In the genomic region with DNA sequence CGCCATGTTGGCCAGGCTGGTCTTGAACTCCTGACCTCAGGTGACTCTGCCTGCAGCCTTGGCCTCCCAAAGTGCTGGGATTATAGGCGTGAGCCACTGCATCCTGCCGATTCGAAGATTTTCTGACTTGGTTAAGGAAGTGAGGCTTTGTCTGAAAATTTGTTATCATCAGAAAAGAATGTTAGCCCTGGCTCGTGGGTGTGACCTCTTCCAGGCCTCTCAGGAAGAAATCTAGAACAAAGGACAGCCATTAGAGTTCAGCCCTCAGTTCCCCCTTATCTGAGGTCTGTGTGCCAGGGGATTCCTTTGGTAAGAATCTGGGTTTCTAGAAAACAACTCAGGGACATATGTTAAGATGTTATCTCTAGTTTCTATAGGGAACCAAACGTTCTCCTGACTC, we compare ENCODE assay signal across 17 cellular contexts. TPM values are rescaled to one million over a fixed set of nuclear protein-coding genes. Genes with fewer than 3 reads are reported as not detected.
DNase-seq lines count a peak whose midpoint lies in the region; ATAC-seq and TF ChIP-seq lines count a peak whose summit lies in the region.
"Had no signal": no experiment of that assay in that cellular context is flagged by ENCODE, and none has a peak within 500 bp of the region (broad histone marks: within the 10 kb centered on the region; RNA-seq: fewer than 3 reads in every experiment).

No MANE protein-coding gene starts in this region.

- POLR2A ChIA-PET in SK-N-SH (lab: Yijun Ruan, JAX): no interaction called here

- intact Hi-C loops in activated T-helper 1 cell treated with anti-CD3 and anti-CD28 coated beads, Interleukin-12 subunit alpha, Interleukin-12 subunit beta, Interleukin-2, Interleukin-4 antibody, amounts not matched to agents 30 ng/mL and 10 ng/mL and 1 ng/mL, durations not matched to agents 14 hours and 24 hours and 36 hours (cut with micrococcal nuclease): no loop called here

- no peak overlapping the region for H3K4me3 Mint-ChIP-seq in activated T-helper 1 cell treated with anti-CD3 and anti-CD28 coated beads, Interleukin-12 subunit alpha, Interleukin-12 subunit beta, Interleukin-2, Interleukin-4 antibody, amounts not matched to agents 30 ng/mL and 10 ng/mL and 1 ng/mL, durations not matched to agents 14 hours and 24 hours and 36 hours
- H3K4me3 Mint-ChIP-seq: activated CD4-positive, alpha-beta memory T cell treated with anti-CD3 and anti-CD28 coated beads for 36 hours; neural crest cell; type B pancreatic cell had no signal

- no peak overlapping the region for H3K4me3 ChIP-seq in SK-N-SH (ENCODE audit: low read depth in 2 of 2, low read length in 1 of 2)
- H3K4me3 ChIP-seq in foreskin fibroblast (ENCODE audit: low read depth in 1 of 2, low read length in 2 of 2): no peak overlapping the region
- H3K4me3 ChIP-seq: esophagus squamous epithelium had no signal

- H3K27me3 Mint-ChIP-seq in activated T-helper 1 cell treated with anti-CD3 and anti-CD28 coated beads, Interleukin-12 subunit alpha, Interleukin-12 subunit beta, Interleukin-2, Interleukin-4 antibody, amounts not matched to agents 30 ng/mL and 10 ng/mL and 1 ng/mL, durations not matched to agents 14 hours and 24 hours and 36 hours (ENCODE audit: insufficient read depth): peaks cover 28% of the 10 kb centered on the region

- no peaks in the 10 kb centered on the region for H4K20me1 ChIP-seq in SK-N-SH (ENCODE audit: insufficient read depth)

- H3F3A ChIP-seq in SK-N-SH (replicated peaks; ENCODE audit: insufficient read depth): peaks cover 19% of the 10 kb centered on the region

- no peaks in the 10 kb centered on the region for H3K36me3 ChIP-seq in SK-N-SH (replicated peaks in 1 of 2; ENCODE audit: control insufficient read depth in 1 of 2, insufficient read depth in 2 of 2, low read length in 1 of 2)
- H3K36me3 ChIP-seq: esophagus squamous epithelium had no signal

- peak overlapping the region; percentile 69; the same call in 1 of the 2 replicates for H2AFZ ChIP-seq in SK-N-SH (ENCODE audit: low read depth)

- no peaks in the 10 kb centered on the region for H3K9me3 Mint-ChIP-seq in activated T-helper 1 cell treated with anti-CD3 and anti-CD28 coated beads, Interleukin-12 subunit alpha, Interleukin-12 subunit beta, Interleukin-2, Interleukin-4 antibody, amounts not matched to agents 30 ng/mL and 10 ng/mL and 1 ng/mL, durations not matched to agents 14 hours and 24 hours and 36 hours
- H3K9me3 Mint-ChIP-seq: activated CD4-positive, alpha-beta memory T cell treated with anti-CD3 and anti-CD28 coated beads for 36 hours; neural crest cell; type B pancreatic cell had no signal

- no peaks in the 10 kb centered on the region for H3K36me3 Mint-ChIP-seq in activated T-helper 1 cell treated with anti-CD3 and anti-CD28 coated beads, Interleukin-12 subunit alpha, Interleukin-12 subunit beta, Interleukin-2, Interleukin-4 antibody, amounts not matched to agents 30 ng/mL and 10 ng/mL and 1 ng/mL, durations not matched to agents 14 hours and 24 hours and 36 hours (ENCODE audit: low read depth)
- H3K36me3 Mint-ChIP-seq: activated CD4-positive, alpha-beta memory T cell treated with anti-CD3 and anti-CD28 coated beads for 36 hours; type B pancreatic cell had no signal

- H3K9me3 ChIP-seq in SK-N-SH: no peaks in the 10 kb centered on the region
- H3K9me3 ChIP-seq: esophagus squamous epithelium had no signal

- no peak overlapping the region; the same call in 1 of the 2 replicates for H3K4me2 ChIP-seq in SK-N-SH

- H3K27ac ChIP-seq in SK-N-SH (ENCODE audit: low read depth in 2 of 2, low read length in 1 of 2): peak overlapping the region in 1 of 2 experiments; percentile 26; a peak in 2 of 4 replicates
- H3K27ac ChIP-seq: HL-60 had no signal

- TF ChIP-seq CTCF in SK-N-SH (IDR thresholded peaks at IDR 0.05): no peak
- TF ChIP-seq CTCF in foreskin fibroblast (IDR thresholded peaks at IDR 0.05; ENCODE audit: low read depth, low read length): no peak

- 0 out of 2 replicates have a peak overlapping the region, but pooled peaks have one; percentile 10 for H3K9ac ChIP-seq in SK-N-SH

- no peak for ATAC-seq in SK-N-SH treated with all-trans-retinoic acid at 6 μM for 48 hours
- ATAC-seq in GM21786 (IDR thresholded peaks at IDR 0.05; ENCODE audit: unreplicated experiment): no peak
- ATAC-seq in GM21515 (IDR thresholded peaks at IDR 0.05; ENCODE audit: unreplicated experiment): no peak

- H3K4me1 Mint-ChIP-seq in activated T-helper 1 cell treated with anti-CD3 and anti-CD28 coated beads, Interleukin-12 subunit alpha, Interleukin-12 subunit beta, Interleukin-2, Interleukin-4 antibody, amounts not matched to agents 30 ng/mL and 10 ng/mL and 1 ng/mL, durations not matched to agents 14 hours and 24 hours and 36 hours (ENCODE audit: low read depth): peaks cover 6% of the 10 kb centered on the region
- H3K4me1 Mint-ChIP-seq: neural crest cell had no signal

- no peaks in the 10 kb centered on the region for H3K79me2 ChIP-seq in SK-N-SH (ENCODE audit: insufficient read depth)

- WGBS in SK-N-SH (ENCODE audit: low lambda C conversion rate): 42% methylated on average over 6 of the region's 6 CpGs

- H3K27ac Mint-ChIP-seq in activated T-helper 1 cell treated with anti-CD3 and anti-CD28 coated beads, Interleukin-12 subunit alpha, Interleukin-12 subunit beta, Interleukin-2, Interleukin-4 antibody, amounts not matched to agents 30 ng/mL and 10 ng/mL and 1 ng/mL, durations not matched to agents 14 hours and 24 hours and 36 hours: no peak overlapping the region
- H3K27ac Mint-ChIP-seq: activated CD4-positive, alpha-beta memory T cell treated with anti-CD3 and anti-CD28 coated beads for 36 hours; type B pancreatic cell had no signal

- H3K9me2 ChIP-seq in SK-N-SH: no peaks in the 10 kb centered on the region

- CTCF ChIA-PET in SK-N-SH (lab: Yijun Ruan, JAX): interaction anchor here (1.1 to 1.6 kb wide), 2 partner anchors 32 to 72 kb away, joined by 3 read pairs; no protein-coding TSS in a partner anchor

- H3K27me3 ChIP-seq in SK-N-SH (ENCODE audit: insufficient read depth): no peaks in the 10 kb centered on the region

- no peak for TF ChIP-seq EP300 in SK-N-SH (IDR thresholded peaks at IDR 0.05; ENCODE audit: borderline replicate concordance in 1 of 2, low read depth in 1 of 2, low read length in 1 of 2)

- TF ChIP-seq RAD21 in SK-N-SH (IDR thresholded peaks at IDR 0.05; ENCODE audit: low read length): no peak

- DNase-seq in SK-N-SH: no peak
- peak; percentile 19 to 23 for DNase-seq in SW 1271 (lab: John Stamatoyannopoulos, UW)
- peak; percentile 56 to 75 for DNase-seq in foreskin fibroblast
- peak; percentile 48 for DNase-seq in renal cortical epithelial cell (ENCODE audit: low read depth)
- no peak for DNase-seq in activated T-helper 1 cell treated with anti-CD3 and anti-CD28 coated beads, Interleukin-12 subunit alpha, Interleukin-12 subunit beta, Interleukin-2, Interleukin-4 antibody, amounts not matched to agents 30 ng/mL and 10 ng/mL and 1 ng/mL, durations not matched to agents 14 hours and 24 hours and 36 hours (ENCODE audit: low spot score)
- DNase-seq: 8988T; activated CD4-positive, alpha-beta memory T cell treated with anti-CD3 and anti-CD28 coated beads for 36 hours; activated gamma-delta T cell treated with Interleukin-2 at 50 U/mL for 16 hours; esophagus squamous epithelium had no signal

- H3K4me1 ChIP-seq in SK-N-SH (ENCODE audit: control insufficient read depth in 1 of 2, insufficient read depth in 2 of 2, low read depth in 1 of 2, low read length in 1 of 2): peaks cover 0 to 6% of the 10 kb centered on the region in 2 experiments; a peak in 1 of 4 replicates
- H3K4me1 ChIP-seq: esophagus squamous epithelium had no signal

TF ChIP-seq in SK-N-SH, 30 proteins besides CTCF, POLR2A, EP300 and RAD21 (continues in another document):
- TF ChIP-seq NRF1 (IDR thresholded peaks at IDR 0.05; ENCODE audit: low read depth, low read length): no peak

TF ChIP-seq in SK-N-SH treated with all-trans-retinoic acid at 6 μM for 48 hours, 23 proteins besides CTCF, POLR2A, EP300 and RAD21 (continues in another document):
- no peak for TF ChIP-seq ZNF565 (CRISPR knock-in tag; conservative IDR thresholded peaks at IDR 0.05; ENCODE audit: low read depth)

RNA-seq across cellular contexts. Expression of gene OR2S2, which starts 6.2 kb away (rescaled TPM):
- 0.16 TPM in 1 of 2 replicates, not detected in the other for polyA plus RNA-seq in SK-N-SH (2012; rRNA removed)
- polyA plus RNA-seq in SK-N-SH (2012; cell fraction: cytosol; rRNA removed): 0.04 and 0.09 TPM in 2 replicates
- polyA plus RNA-seq in SK-N-SH (2012; cell fraction: nucleus; rRNA removed): 0.12 and 0.30 TPM in 2 replicates
- not detected in 2 replicates for total RNA-seq in renal cortical epithelial cell
- not detected in 2 replicates for total RNA-seq in activated T-helper 1 cell treated with anti-CD3 and anti-CD28 coated beads, Interleukin-12 subunit alpha, Interleukin-12 subunit beta, Interleukin-2, Interleukin-4 antibody, amounts not matched to agents 30 ng/mL and 10 ng/mL and 1 ng/mL, durations not matched to agents 14 hours and 24 hours and 36 hours
- total RNA-seq: activated CD4-positive, alpha-beta memory T cell treated with anti-CD3 and anti-CD28 coated beads for 36 hours; esophagus squamous epithelium; kidney epithelial cell; neural crest cell; T-helper 2 cell treated with Interferon-gamma antibody and Interleukin-4, amounts not matched to agents 100 ng/mL and 5 ng/mL, for 36 hours had no signal

RNA-seq across cellular contexts. Expression of gene SPAAR, which starts 42.4 kb away (rescaled TPM):
- 0.11 and 0.13 TPM in 2 replicates for polyA plus RNA-seq in SK-N-SH (2012; rRNA removed)
- polyA plus RNA-seq in SK-N-SH (2012; cell fraction: cytosol; rRNA removed): 0.04 and 0.07 TPM in 2 replicates
- polyA plus RNA-seq in SK-N-SH (2012; cell fraction: nucleus; rRNA removed): 0.23 and 0.24 TPM in 2 replicates
- total RNA-seq in renal cortical epithelial cell: 0.17 TPM in 1 of 2 replicates, not detected in the other
- not detected in 2 replicates for total RNA-seq in activated T-helper 1 cell treated with anti-CD3 and anti-CD28 coated beads, Interleukin-12 subunit alpha, Interleukin-12 subunit beta, Interleukin-2, Interleukin-4 antibody, amounts not matched to agents 30 ng/mL and 10 ng/mL and 1 ng/mL, durations not matched to agents 14 hours and 24 hours and 36 hours
- total RNA-seq: activated CD4-positive, alpha-beta memory T cell treated with anti-CD3 and anti-CD28 coated beads for 36 hours; kidney epithelial cell; neural crest cell; T-helper 2 cell treated with Interferon-gamma antibody and Interleukin-4, amounts not matched to agents 100 ng/mL and 5 ng/mL, for 36 hours had no signal

RNA-seq across cellular contexts. Expression of gene HRCT1, which starts 45.7 kb away (rescaled TPM):
- polyA plus RNA-seq in SK-N-SH (2012; rRNA removed): 2.0 and 3.0 TPM in 2 replicates
- 1.9 and 2.0 TPM in 2 replicates for polyA plus RNA-seq in SK-N-SH (2012; cell fraction: cytosol; rRNA removed)
- 1.5 and 2.7 TPM in 2 replicates for polyA plus RNA-seq in SK-N-SH (2012; cell fraction: nucleus; rRNA removed)
- total RNA-seq in renal cortical epithelial cell: 0.45 TPM in 1 of 2 replicates, not detected in the other
- not detected in 2 replicates for total RNA-seq in activated T-helper 1 cell treated with anti-CD3 and anti-CD28 coated beads, Interleukin-12 subunit alpha, Interleukin-12 subunit beta, Interleukin-2, Interleukin-4 antibody, amounts not matched to agents 30 ng/mL and 10 ng/mL and 1 ng/mL, durations not matched to agents 14 hours and 24 hours and 36 hours
- total RNA-seq: activated CD4-positive, alpha-beta memory T cell treated with anti-CD3 and anti-CD28 coated beads for 36 hours; neural crest cell; T-helper 2 cell treated with Interferon-gamma antibody and Interleukin-4, amounts not matched to agents 100 ng/mL and 5 ng/mL, for 36 hours had no signal

Comparison
In these comparisons a context has a peak if more than half of its experiments do, and no peak if none do; other contexts are left out.
1. DNase-seq: peak in SW 1271 (2 of 2), foreskin fibroblast (2 of 2) and renal cortical epithelial cell (single experiment); none in SK-N-SH (single experiment) and activated T-helper 1 cell treated with anti-CD3 and anti-CD28 coated beads, Interleukin-12 subunit alpha, Interleukin-12 subunit beta, Interleukin-2, Interleukin-4 antibody, amounts not matched to agents 30 ng/mL and 10 ng/mL and 1 ng/mL, durations not matched to agents 14 hours and 24 hours and 36 hours (single experiment).